ENCODE assay signal across 23 cellular contexts in the genomic region with DNA sequence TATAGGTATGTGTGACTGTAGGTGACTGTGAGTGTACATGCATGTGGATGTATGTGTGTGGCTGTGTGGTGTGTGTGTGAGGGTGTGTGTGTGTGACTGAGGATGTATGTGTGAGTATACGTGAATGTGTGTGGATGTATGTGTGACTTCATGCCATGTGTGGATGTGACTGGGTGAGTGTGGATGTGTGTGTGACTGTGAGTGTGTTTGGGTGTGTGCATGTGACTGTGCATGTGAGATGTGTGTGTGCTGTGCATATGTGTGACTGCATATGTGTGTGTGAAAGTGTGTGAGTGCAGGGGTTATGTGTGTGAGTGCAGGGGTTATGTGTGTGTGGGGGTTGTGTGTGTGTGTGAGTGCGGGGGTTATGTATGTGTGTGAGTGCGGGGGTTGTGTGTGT. TPM values are rescaled to one million over a fixed set of nuclear protein-coding genes. Genes with fewer than 3 reads are reported as not detected.
A peak's percentile ranks its signal among the peaks of the same experiment; 100 is the strongest.
DNase-seq lines count a peak whose midpoint lies in the region; ATAC-seq, FAIRE-seq and TF ChIP-seq lines count a peak whose summit lies in the region.
"Had no signal": no experiment of that assay in that cellular context is flagged by ENCODE, and none has a peak within 500 bp of the region (broad histone marks: within the 10 kb centered on the region; RNA-seq: fewer than 3 reads in every experiment).

No MANE protein-coding gene starts in this region.

- POLR2A ChIA-PET in A673 (lab: Charles Lee; ENCODE audit: low non-redundant PET): no interaction called here

- H3K4me1 Mint-ChIP-seq in brain: peaks cover 52% of the 10 kb centered on the region
- H3K4me1 Mint-ChIP-seq in neural progenitor cell: peaks cover 18% of the 10 kb centered on the region
- H3K4me1 Mint-ChIP-seq: activated naive CD4-positive, alpha-beta T cell treated with anti-CD3 and anti-CD28 coated beads, Interleukin-2, amount 10 ng/mL, durations not matched to agents 7 days and 5 days had no signal

- no peak for DNase-seq in A673 (ENCODE audit: low spot score)
- DNase-seq in HTR-8/SVneo (ENCODE audit: insufficient read length, low spot score): no peak
- no peak for DNase-seq in neural progenitor cell (ENCODE audit: low spot score)
- DNase-seq in HuH-7.5 (ENCODE audit: low spot score): no peak
- DNase-seq in GF-D8 (lab: John Stamatoyannopoulos, UW): no peak
- DNase-seq in NCI-H524 (lab: John Stamatoyannopoulos, UW): no peak
- DNase-seq: activated CD4-positive, alpha-beta T cell treated with anti-CD3 and anti-CD28 coated beads, Interleukin-2, amount 50 U/mL, for 48 hours; activated naive CD4-positive, alpha-beta T cell treated with anti-CD3 and anti-CD28 coated beads, Interleukin-2, amount 10 ng/mL, durations not matched to agents 7 days and 5 days; activated T-cell treated with anti-CD3 and anti-CD28 coated beads, Interleukin-2, amount 50 U/mL, for 24 hours; brain microvascular endothelial cell; DMS53; foreskin keratinocyte; HFFc6; natural killer cell; SHP77 treated with DMSO at 0.1 percent for 48 hours; spleen; stimulated activated CD8-positive, alpha-beta memory T cell treated with anti-CD3 and anti-CD28 coated beads, Interleukin-4, amount 100 ng/mL, for 48 hours; T-helper 1 cell had no signal

- CTCF ChIA-PET in A673 (lab: Charles Lee): no interaction called here

- intact Hi-C loops in A673 (cut with micrococcal nuclease; ENCODE audit: unreplicated experiment): loop anchor here (5.0 kb wide), 1 partner anchor 39 kb away; no protein-coding TSS in a partner anchor

- H3K4me1 ChIP-seq in A673 (ENCODE audit: insufficient read depth, low read length, poor library complexity, severe bottlenecking): peaks cover 53% of the 10 kb centered on the region
- H3K4me1 ChIP-seq in neural progenitor cell: peaks cover 21% of the 10 kb centered on the region

- H3K9me3 Mint-ChIP-seq in brain (no peaks in the 10 kb centered on the region), neural progenitor cell (no peaks in the 10 kb centered on the region)
- H3K9me3 Mint-ChIP-seq: activated naive CD4-positive, alpha-beta T cell treated with anti-CD3 and anti-CD28 coated beads, Interleukin-2, amount 10 ng/mL, durations not matched to agents 7 days and 5 days; activated T-cell treated with anti-CD3 and anti-CD28 coated beads, Interleukin-2, amount 50 U/mL, for 24 hours; HFFc6; natural killer cell had no signal

- peak overlapping the region; percentile 71 to 90 (median 84) for H3K27ac Mint-ChIP-seq in brain
- H3K27ac Mint-ChIP-seq in neural progenitor cell: peak overlapping the region; percentile 26
- H3K27ac Mint-ChIP-seq: activated naive CD4-positive, alpha-beta T cell treated with anti-CD3 and anti-CD28 coated beads, Interleukin-2, amount 10 ng/mL, durations not matched to agents 7 days and 5 days; activated T-cell treated with anti-CD3 and anti-CD28 coated beads, Interleukin-2, amount 50 U/mL, for 24 hours; HFFc6; natural killer cell had no signal

- peaks cover 75% of the 10 kb centered on the region for H3K79me2 ChIP-seq in neural progenitor cell (ENCODE audit: low read depth)

- BruUV-seq in A673 (replicated peaks; lab: Mats Ljungman, UMichigan): no TSS peak

- no peak overlapping the region for H3K4me3 ChIP-seq in A673 (ENCODE audit: low read depth, low read length, poor library complexity, severe bottlenecking)
- H3K4me3 ChIP-seq in neural progenitor cell: no peak overlapping the region
- H3K4me3 ChIP-seq: A549, coronary artery had no signal

- no peak overlapping the region for H3K9ac ChIP-seq in neural progenitor cell

- ATAC-seq in GM21390 (IDR thresholded peaks at IDR 0.05; ENCODE audit: unreplicated experiment): no peak
- ATAC-seq: A549, foreskin keratinocyte, natural killer cell had no signal

- H3F3A ChIP-seq in neural progenitor cell (ENCODE audit: low read depth): peaks cover 9% of the 10 kb centered on the region

- peak overlapping the region in 3 of 5 experiments; percentile 0 to 19 (median 18) for H3K4me3 Mint-ChIP-seq in brain
- no peak overlapping the region for H3K4me3 Mint-ChIP-seq in neural progenitor cell
- H3K4me3 Mint-ChIP-seq: activated naive CD4-positive, alpha-beta T cell treated with anti-CD3 and anti-CD28 coated beads, Interleukin-2, amount 10 ng/mL, durations not matched to agents 7 days and 5 days; activated T-cell treated with anti-CD3 and anti-CD28 coated beads, Interleukin-2, amount 50 U/mL, for 24 hours; HFFc6; natural killer cell had no signal

- H3K27me3 ChIP-seq in A673 (replicated peaks; ENCODE audit: insufficient read depth, low read depth, low read length, poor library complexity): no peaks in the 10 kb centered on the region
- no peaks in the 10 kb centered on the region for H3K27me3 ChIP-seq in neural progenitor cell
- H3K27me3 ChIP-seq: brain microvascular endothelial cell, foreskin keratinocyte, spleen had no signal

- H3K36me3 Mint-ChIP-seq in brain (no peaks in the 10 kb centered on the region), neural progenitor cell (no peaks in the 10 kb centered on the region)
- H3K36me3 Mint-ChIP-seq: activated naive CD4-positive, alpha-beta T cell treated with anti-CD3 and anti-CD28 coated beads, Interleukin-2, amount 10 ng/mL, durations not matched to agents 7 days and 5 days; natural killer cell had no signal

- TF ChIP-seq CTCF in A673 (conservative IDR thresholded peaks at IDR 0.05; ENCODE audit: low read depth, low read length) (no peak), brain (conservative IDR thresholded peaks at IDR 0.05) (no peak), neural progenitor cell (IDR thresholded peaks at IDR 0.05) (no peak)

- no peaks in the 10 kb centered on the region for H3K27me3 Mint-ChIP-seq in brain
- H3K27me3 Mint-ChIP-seq in neural progenitor cell (ENCODE audit: insufficient read depth, low read depth): peaks cover 4% of the 10 kb centered on the region
- H3K27me3 Mint-ChIP-seq: activated naive CD4-positive, alpha-beta T cell treated with anti-CD3 and anti-CD28 coated beads, Interleukin-2, amount 10 ng/mL, durations not matched to agents 7 days and 5 days; activated T-cell treated with anti-CD3 and anti-CD28 coated beads, Interleukin-2, amount 50 U/mL, for 24 hours had no signal

- H3K27ac ChIP-seq in A673 (ENCODE audit: low read depth, low read length, poor library complexity, severe bottlenecking): peak overlapping the region; percentile 86
- H3K27ac ChIP-seq in neural progenitor cell: no peak overlapping the region
- H3K27ac ChIP-seq: brain microvascular endothelial cell, coronary artery, foreskin keratinocyte had no signal

- H3K9me3 ChIP-seq in A673 (ENCODE audit: low read depth, low read length, poor library complexity, severe bottlenecking): no peaks in the 10 kb centered on the region
- H3K9me3 ChIP-seq in neural progenitor cell (ENCODE audit: low read depth): no peaks in the 10 kb centered on the region
- H3K9me3 ChIP-seq: A549, spleen had no signal

- peak; percentile 89 for FAIRE-seq in HTR-8/SVneo (lab: Jason Lieb, UNC)
- FAIRE-seq: A549, endothelial cell of umbilical vein had no signal

- no peak overlapping the region for H2AFZ ChIP-seq in neural progenitor cell (replicated peaks)

- H4K20me1 ChIP-seq in neural progenitor cell (ENCODE audit: low read depth): peaks cover 94% of the 10 kb centered on the region

- H3K4me2 ChIP-seq in neural progenitor cell: no peak overlapping the region
- H3K4me2 ChIP-seq: A549 had no signal

- H3K36me3 ChIP-seq in A673 (ENCODE audit: insufficient read depth, low read length, poor library complexity, severe bottlenecking) (no peaks in the 10 kb centered on the region), neural progenitor cell (no peaks in the 10 kb centered on the region)
- H3K36me3 ChIP-seq: brain microvascular endothelial cell, spleen had no signal

RNA-seq across cellular contexts. Expression of gene RXRA, which starts 42.3 kb away (rescaled TPM):
- total RNA-seq in A673 (2021) (50.7 and 54.1 TPM in 2 replicates), neural progenitor cell (ENCODE audit: low replicate concordance) (11.6 and 25.5 TPM in 2 replicates)
- polyA plus RNA-seq in brain (ENCODE audit: insufficient read depth, low read depth, low replicate concordance): 29.9 TPM
